ENCODE assay signal across 14 cellular contexts in genomic region chr12:41514907-41515306, GRCh38.
DNase-seq lines count a peak whose midpoint lies in the region; ATAC-seq and TF ChIP-seq lines count a peak whose summit lies in the region.
"Had no signal": no experiment of that assay in that cellular context is flagged by ENCODE, and none has a peak within 500 bp of the region (broad histone marks: within the 10 kb centered on the region; RNA-seq: fewer than 3 reads in every experiment).

No MANE protein-coding gene starts in this region.

- WGBS in right lobe of liver (ENCODE audit: insufficient coverage, low coverage, low lambda C conversion rate, missing lambda C conversion rate) = 62% methylated on average over 3 of the region's 3 CpGs

- H3K36me3 ChIP-seq in right lobe of liver = no peaks in the 10 kb centered on the region

- CTCF ChIA-PET in AG04449 (lab: Yijun Ruan, JAX) = no interaction called here

- no peak overlapping the region for H3K27ac ChIP-seq in right lobe of liver
- H3K27ac ChIP-seq: parathyroid adenoma had no signal

- ATAC-seq in GM18867 (IDR thresholded peaks at IDR 0.05; ENCODE audit: unreplicated experiment) (no peak), right lobe of liver (no peak)
- ATAC-seq: Right ventricle myocardium inferior had no signal

- intact Hi-C loops in right lobe of liver (cut with DNase I) = no loop called here

- H3K9me3 ChIP-seq in right lobe of liver = no peaks in the 10 kb centered on the region

- no peaks in the 10 kb centered on the region for H3K4me1 ChIP-seq in right lobe of liver
- H3K4me1 ChIP-seq: parathyroid adenoma had no signal

- H3K27me3 ChIP-seq in right lobe of liver = no peaks in the 10 kb centered on the region

- TF ChIP-seq POLR2A in erythroblast (IDR thresholded peaks at IDR 0.05; ENCODE audit: low read length) = no peak
- TF ChIP-seq POLR2A in right lobe of liver (IDR thresholded peaks at IDR 0.05) = no peak

- peak; percentile 28 for TF ChIP-seq CTCF in AG04449 (IDR thresholded peaks at IDR 0.05; ENCODE audit: insufficient read depth, low read length, missing control alignments)
- peak; percentile 3 for TF ChIP-seq CTCF in GM10266 (IDR thresholded peaks at IDR 0.05; ENCODE audit: control insufficient read depth, insufficient read depth, low read depth, missing control alignments)
- no peak for TF ChIP-seq CTCF in right lobe of liver (IDR thresholded peaks at IDR 0.05)

- no peak for DNase-seq in AG04449 (ENCODE audit: low read depth, low spot score)
- no peak for DNase-seq in GM10266 (ENCODE audit: extremely low spot score)
- DNase-seq in OCI-M1 (lab: John Stamatoyannopoulos, UW) = peak; percentile 64
- DNase-seq in erythroblast (lab: John Stamatoyannopoulos, UW) = peak; percentile 42 to 45
- no peak for DNase-seq in NCI-H2081 (lab: John Stamatoyannopoulos, UW)
- no peak for DNase-seq in dedifferentiated amniotic fluid mesenchymal stem cell (ENCODE audit: extremely low spot score)
- no peak for DNase-seq in right lobe of liver
- DNase-seq: aorta; CD4-positive, alpha-beta memory T cell; HCEC 1CT; IMR-90 had no signal

- POLR2A ChIA-PET in AG04449 (lab: Yijun Ruan, JAX) = no interaction called here

- H3K4me3 ChIP-seq in AG04449 (ENCODE audit: low read depth, low read length) (no peak overlapping the region), right lobe of liver (no peak overlapping the region)

Comparison
In these comparisons a context has a peak if more than half of its experiments do, and no peak if none do; other contexts are left out.
1. DNase-seq: peak in OCI-M1 (single experiment) and erythroblast (2 of 2); none in AG04449 (single experiment), GM10266 (single experiment), NCI-H2081 (0 of 2), dedifferentiated amniotic fluid mesenchymal stem cell (single experiment) and right lobe of liver (0 of 3).
2. CTCF ChIP-seq: peak in AG04449 (single experiment) and GM10266 (single experiment); none in right lobe of liver (0 of 4).